Comparison of ENCODE assay signal across 20 cellular contexts in the genomic region with DNA sequence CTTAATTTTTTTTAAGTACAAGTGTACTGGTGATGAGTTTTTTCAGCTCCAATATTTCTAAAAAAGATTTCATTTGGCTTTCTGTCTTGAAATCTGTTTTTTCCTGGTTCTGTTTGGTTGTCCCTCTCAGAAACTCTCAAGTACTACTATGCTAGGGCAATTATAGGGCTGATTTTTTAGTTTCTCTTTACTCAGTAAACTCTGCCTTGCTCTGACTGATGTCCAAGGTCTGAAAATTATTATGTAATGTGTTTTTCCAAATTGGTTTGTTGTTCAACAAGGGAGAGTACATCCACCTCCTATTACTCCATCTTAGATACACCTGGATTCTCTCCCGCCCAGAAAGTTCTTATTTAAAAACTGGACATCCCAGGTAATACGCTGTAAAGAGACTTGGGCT.
"Had no signal": no experiment of that assay in that cellular context is flagged by ENCODE, and none has a peak within 500 bp of the region (broad histone marks: within the 10 kb centered on the region; RNA-seq: fewer than 3 reads in every experiment).

No MANE protein-coding gene starts in this region.

- H3K27me3 ChIP-seq: colonic mucosa, esophagus muscularis mucosa, gastrocnemius medialis, heart right ventricle had no signal

- H3K36me3 Mint-ChIP-seq: mesothelial cell of epicardium, naive B cell had no signal

- DNase-seq: colonic mucosa; cortex of kidney; effector CD8-positive, alpha-beta T cell; effector memory CD8-positive, alpha-beta T cell; foreskin fibroblast; foreskin melanocyte; gastrocnemius medialis; glutamatergic neuron; head of caudate nucleus; heart right ventricle; hippocampal formation; left cardiac atrium; left ventricle myocardium inferior; lower lobe of right lung; mesenchymal stem cell; mucosa of descending colon; naive B cell had no signal

- H3K9me3 ChIP-seq: colonic mucosa, esophagus muscularis mucosa, gastrocnemius medialis, left ventricle myocardium inferior, lower lobe of right lung, mucosa of descending colon had no signal

- H3K4me3 ChIP-seq: colonic mucosa, esophagus muscularis mucosa, gastrocnemius medialis, heart right ventricle, left ventricle myocardium inferior, lower lobe of right lung, mucosa of descending colon had no signal

- H3K27ac ChIP-seq: colonic mucosa, esophagus muscularis mucosa, gastrocnemius medialis, heart right ventricle, left ventricle myocardium inferior, lower lobe of right lung had no signal

- H3K27me3 Mint-ChIP-seq: dendritic cell treated with granulocyte-macrophage colony-stimulating factor and Interleukin-4, amounts not matched to agents 40 ng/mL and 50 ng/mL, for 4 days; effector memory CD8-positive, alpha-beta T cell; naive B cell had no signal

- H3K4me3 Mint-ChIP-seq: dendritic cell treated with granulocyte-macrophage colony-stimulating factor and Interleukin-4, amounts not matched to agents 40 ng/mL and 50 ng/mL, for 4 days; effector memory CD8-positive, alpha-beta T cell; mesothelial cell of epicardium; naive B cell had no signal

- ATAC-seq: effector memory CD8-positive, alpha-beta T cell; gastrocnemius medialis; heart right ventricle; left cardiac atrium; lower lobe of right lung; mucosa of descending colon had no signal

- H3K27ac Mint-ChIP-seq: dendritic cell treated with granulocyte-macrophage colony-stimulating factor and Interleukin-4, amounts not matched to agents 40 ng/mL and 50 ng/mL, for 4 days; effector memory CD8-positive, alpha-beta T cell; mesothelial cell of epicardium; naive B cell had no signal

- H3K4me1 ChIP-seq: colonic mucosa, esophagus muscularis mucosa, gastrocnemius medialis, heart right ventricle, left ventricle myocardium inferior, lower lobe of right lung had no signal

- H3K9me3 Mint-ChIP-seq: dendritic cell treated with granulocyte-macrophage colony-stimulating factor and Interleukin-4, amounts not matched to agents 40 ng/mL and 50 ng/mL, for 4 days; mesothelial cell of epicardium had no signal

- H3K36me3 ChIP-seq: colonic mucosa, esophagus muscularis mucosa, gastrocnemius medialis, heart right ventricle, left ventricle myocardium inferior, lower lobe of right lung had no signal

- H3K4me1 Mint-ChIP-seq: mesothelial cell of epicardium, naive B cell had no signal
